In genomic region chr15:56886878-56887781, GRCh38 we compare ENCODE assay signal across 8 cellular contexts. TPM values are rescaled to one million over a fixed set of nuclear protein-coding genes. Genes with fewer than 3 reads are reported as not detected.
DNase-seq lines count a peak whose midpoint lies in the region; ATAC-seq, FAIRE-seq and TF ChIP-seq lines count a peak whose summit lies in the region.

No MANE protein-coding gene starts in this region.

- H3K9ac ChIP-seq in mammary epithelial cell (ENCODE audit: insufficient read depth, low read length) = peak overlapping the region; percentile 76

- H3K27ac ChIP-seq in AG04450 (ENCODE audit: low read depth, low read length) (peak overlapping the region; percentile 95), mammary epithelial cell (ENCODE audit: insufficient read depth, low read depth, low read length) (peak overlapping the region; percentile 74), small intestine (ENCODE audit: low read depth in 1 of 2, low read length in 1 of 2) (peak overlapping the region; percentile 93 to 95)

- H4K20me1 ChIP-seq in mammary epithelial cell (ENCODE audit: insufficient read depth, low read length) = no peaks in the 10 kb centered on the region

- H2AFZ ChIP-seq in mammary epithelial cell (ENCODE audit: low read depth, low read length) = peak overlapping the region; percentile 96

- H3K4me2 ChIP-seq in mammary epithelial cell (ENCODE audit: insufficient read depth, low read depth, low read length) = peak overlapping the region; percentile 64

- no TSS peak for BruUV-seq in mammary epithelial cell (replicated peaks; lab: Mats Ljungman, UMichigan)

- intact Hi-C loops in mammary epithelial cell (cut with micrococcal nuclease) = loop anchor here (1.0 kb wide), 1 partner anchor 31 kb away; the partner anchor contains the start of gene TCF12

- H3K36me3 ChIP-seq in mammary epithelial cell (ENCODE audit: insufficient read depth, low read length) (no peaks in the 10 kb centered on the region), small intestine (ENCODE audit: control insufficient read depth in 2 of 2, insufficient read depth in 2 of 2, low read length in 2 of 2) (no peaks in the 10 kb centered on the region)

- H3K4me1 ChIP-seq in mammary epithelial cell (ENCODE audit: insufficient read depth, low read length) (peaks cover 14% of the 10 kb centered on the region), small intestine (ENCODE audit: control insufficient read depth in 2 of 2, insufficient read depth in 1 of 2, low read depth in 1 of 2, low read length in 1 of 2) (peaks cover 0 to 3% of the 10 kb centered on the region in 2 donors)

- no peak for FAIRE-seq in small intestine (lab: Jason Lieb, UNC)

- H3K4me3 ChIP-seq in AG04450 (ENCODE audit: low read depth, low read length) = peak overlapping the region; percentile 70
- H3K4me3 ChIP-seq in WI38 (ENCODE audit: low read depth, low read length) = peak overlapping the region; percentile 67
- H3K4me3 ChIP-seq in mammary epithelial cell (replicated peaks in 1 of 3; ENCODE audit: insufficient read depth in 1 of 3, low read depth in 2 of 3, low read length in 3 of 3) = peak overlapping the region; percentile 47 to 62 (median 49)
- peak overlapping the region; percentile 52 to 71 for H3K4me3 ChIP-seq in small intestine (ENCODE audit: low read depth in 1 of 2, low read length in 2 of 2)

- dilution Hi-C loops in mammary epithelial cell (cut with HindIII; ENCODE audit: low sequenced_read_pairs) = no loop called here

- POLR2A ChIA-PET in AG04450 (lab: Yijun Ruan, JAX) = interaction anchor here (0.7 to 2.3 kb wide), 2 partner anchors 31 to 173 kb away, joined by 3 to 27 read pairs; partner anchors contain the start of gene TCF12

- CTCF ChIA-PET in AG04450 (lab: Charles Lee) = interaction anchor here (0.8 to 1.4 kb wide), 2 partner anchors 390 to 396 kb away, joined by 3 read pairs; no protein-coding TSS in a partner anchor
- CTCF ChIA-PET in mammary epithelial cell (lab: Charles Lee; ENCODE audit: low non-redundant PET) = interaction anchor here (0.6 kb wide), 1 partner anchor 31 kb away, joined by 11 read pairs; the partner anchor contains the start of gene TCF12

- DNase-seq in AG04450 (ENCODE audit: low read depth, low spot score) (peak; percentile 89), NCI-H2171 (lab: John Stamatoyannopoulos, UW) (peak; percentile 96), mammary epithelial cell (peak; percentile 95), iPS-NIHi7 (ENCODE audit: extremely low spot score) (peak; percentile 91), small intestine (peak; percentile 97)

- 2% methylated on average over 18 of the region's 79 CpGs for WGBS in mammary epithelial cell (ENCODE audit: low coverage, missing lambda C conversion rate)
- WGBS in small intestine, 3 donors = 0% methylated on average over 68 to 79 of the region's 79 CpGs

- H3K9me3 ChIP-seq in AG04450 (ENCODE audit: control insufficient read depth, insufficient read depth, low read length) (no peaks in the 10 kb centered on the region), mammary epithelial cell (replicated peaks; ENCODE audit: insufficient read depth, low read length) (no peaks in the 10 kb centered on the region), small intestine (ENCODE audit: control insufficient read depth, low read depth) (no peaks in the 10 kb centered on the region)

- H3K79me2 ChIP-seq in mammary epithelial cell (ENCODE audit: insufficient read depth, low read length) = no peaks in the 10 kb centered on the region

- H3K27me3 ChIP-seq in AG04450 (ENCODE audit: control insufficient read depth, insufficient read depth, low read length) = no peaks in the 10 kb centered on the region
- H3K27me3 ChIP-seq in mammary epithelial cell (ENCODE audit: insufficient read depth, low read length) = no peaks in the 10 kb centered on the region
- no peaks in the 10 kb centered on the region for H3K27me3 ChIP-seq in small intestine (ENCODE audit: control insufficient read depth in 2 of 2, insufficient read depth in 2 of 2, low read length in 2 of 2)

- in situ Hi-C loops in mammary epithelial cell (cut with MboI; ENCODE audit: low sequenced_read_pairs in 2 of 2) = no loop called here

- ATAC-seq in GM18870 (IDR thresholded peaks at IDR 0.05; ENCODE audit: unreplicated experiment) (peak; percentile 65), HG03103 (IDR thresholded peaks at IDR 0.05; ENCODE audit: low read depth, unreplicated experiment) (peak; percentile 75)

- TF ChIP-seq CTCF in AG04450 (IDR thresholded peaks at IDR 0.05; ENCODE audit: low read depth, low read length) (peak; percentile 18; the same call in 1 of the 2 replicates), WI38 (IDR thresholded peaks at IDR 0.05; ENCODE audit: low read depth, low read length) (no peak), mammary epithelial cell (conservative IDR thresholded peaks at IDR 0.05 in 1 of 2, IDR thresholded peaks at IDR 0.05 in 1 of 2; ENCODE audit: extremely low read depth in 1 of 2, insufficient read depth in 1 of 2, low read depth in 1 of 2, low read length in 2 of 2) (peak in 1 of 2 donors; percentile 11)

RNA-seq across cellular contexts. Expression of gene TCF12, which starts 31.3 kb away (rescaled TPM):
- polyA plus RNA-seq in AG04450 (2011; rRNA removed) (410 and 447 TPM in 2 replicates), mammary epithelial cell (48.0 TPM), small intestine (10 to 100 TPM; 15.4 to 20.9 (median 16.1) TPM)
- polyA minus RNA-seq in AG04450 (2011; rRNA and poly(A)+ RNA removed) = 637 and 703 TPM in 2 replicates
- 100 to 1,000 TPM in 1 of 2 donors, 10 to 100 TPM in 1; 91.7 to 110 TPM for total RNA-seq in mammary epithelial cell
- polyA minus RNA-seq in mammary epithelial cell = 104 TPM

Comparison
In these comparisons a context has a peak if more than half of its experiments do, and no peak if none do; other contexts are left out.
1. Peak in every context shown above with its lines: DNase-seq, ATAC-seq, H3K4me3 ChIP-seq and H3K27ac ChIP-seq.